Comparison of ENCODE assay signal across 10 cellular contexts in the genomic region with DNA sequence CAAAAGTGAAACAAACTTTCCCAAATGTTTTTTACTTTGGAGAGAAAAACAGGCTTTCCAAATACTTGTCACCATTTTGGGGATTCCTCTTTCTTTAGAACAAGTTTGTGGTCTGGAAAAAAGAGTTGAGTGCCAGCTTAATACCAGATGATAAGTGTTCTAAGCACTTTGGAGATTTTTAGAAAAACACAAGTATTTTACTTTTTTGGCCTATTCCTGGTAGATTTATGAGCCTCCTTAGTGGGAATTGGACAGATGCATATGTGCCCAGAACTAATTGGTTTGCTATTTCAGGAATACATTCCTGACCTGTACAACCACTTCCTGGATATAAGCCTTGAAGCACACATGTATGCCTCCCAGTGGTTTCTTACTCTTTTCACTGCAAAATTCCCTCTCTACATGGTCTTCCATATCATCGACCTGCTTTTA. TPM values are rescaled to one million over a fixed set of nuclear protein-coding genes. Genes with fewer than 3 reads are reported as not detected.
DNase-seq lines count a peak whose midpoint lies in the region; ATAC-seq, FAIRE-seq and TF ChIP-seq lines count a peak whose summit lies in the region.
"Had no signal": no experiment of that assay in that cellular context is flagged by ENCODE, and none has a peak within 500 bp of the region (broad histone marks: within the 10 kb centered on the region; RNA-seq: fewer than 3 reads in every experiment).

No MANE protein-coding gene starts in this region.

- no peaks in the 10 kb centered on the region for H3K79me1 ChIP-seq in mesendoderm (ENCODE audit: low read length)

- no peak overlapping the region for H3K56ac ChIP-seq in mesendoderm (ENCODE audit: low read length)

- no peak overlapping the region for H3K4me3 ChIP-seq in astrocyte (ENCODE audit: insufficient read depth, low read depth, low read length)
- H3K4me3 ChIP-seq in iPS-20b (ENCODE audit: low read length) = peak overlapping the region; percentile 38; the same call in 1 of the 2 replicates
- no peak overlapping the region for H3K4me3 ChIP-seq in thyroid gland (replicated peaks in 1 of 3)
- no peak overlapping the region for H3K4me3 ChIP-seq in mesendoderm (ENCODE audit: low read length)

- H4K20me1 ChIP-seq in astrocyte (ENCODE audit: insufficient read depth, low read length) = no peaks in the 10 kb centered on the region

- no peak overlapping the region for H3K4ac ChIP-seq in mesendoderm (ENCODE audit: low read depth, low read length)

- H2AK5ac ChIP-seq in mesendoderm (ENCODE audit: low read length) = no peak overlapping the region

- H3K27ac ChIP-seq in astrocyte (ENCODE audit: low read depth, low read length) (peak overlapping the region; percentile 33), iPS-20b (ENCODE audit: low read length) (peak overlapping the region; percentile 45), thyroid gland (peak overlapping the region; percentile 26 to 53 (median 48)), mesendoderm (ENCODE audit: low read depth, low read length) (no peak overlapping the region)

- H3K36me3 ChIP-seq in astrocyte (ENCODE audit: insufficient read depth, low read length) (peaks cover 13% of the 10 kb centered on the region), iPS-20b (ENCODE audit: insufficient read depth, low read depth, low read length) (peaks cover 49% of the 10 kb centered on the region), thyroid gland (peaks cover 9 to 13% of the 10 kb centered on the region in 2 donors), mesendoderm (ENCODE audit: control insufficient read depth, insufficient read depth, low read length) (no peaks in the 10 kb centered on the region)

- DNase-seq in H4 (ENCODE audit: low spot score) (peak; percentile 42), astrocyte (ENCODE audit: low read depth) (peak; percentile 94), thyroid gland (no peak), mesendoderm (no peak)
- no peak for DNase-seq in stimulated activated CD4-positive, alpha-beta T cell treated with anti-CD3 and anti-CD28 coated beads, Interleukin-1b, Interleukin-23, amount 100 ng/mL, for 48 hours
- DNase-seq in stimulated activated effector memory CD8-positive, alpha-beta T cell treated with anti-CD3 and anti-CD28 coated beads, Interleukin-12 subunit alpha, Interleukin-12 subunit beta, amount 100 ng/mL, for 72 hours (ENCODE audit: low spot score in 2 of 2) = no peak
- DNase-seq: GOT3, NCI-H1048 had no signal

- no peak overlapping the region for H3K18ac ChIP-seq in mesendoderm (ENCODE audit: low read length)

- H3K4me2 ChIP-seq in astrocyte (ENCODE audit: low read length) (peak overlapping the region; percentile 59), mesendoderm (ENCODE audit: low read length) (no peak overlapping the region)

- no peak overlapping the region for H4K8ac ChIP-seq in mesendoderm (ENCODE audit: low read depth, low read length)

- no peak overlapping the region for H3K4me3 Mint-ChIP-seq in astrocyte (ENCODE audit: unreplicated experiment)
- H3K4me3 Mint-ChIP-seq in stimulated activated effector memory CD8-positive, alpha-beta T cell treated with anti-CD3 and anti-CD28 coated beads, Interleukin-12 subunit alpha, Interleukin-12 subunit beta, amount 100 ng/mL, for 72 hours = no peak overlapping the region

- H2BK120ac ChIP-seq in mesendoderm (ENCODE audit: low read depth, low read length) = no peak overlapping the region

- H3K9me3 Mint-ChIP-seq in astrocyte (ENCODE audit: unreplicated experiment) = no peaks in the 10 kb centered on the region
- H3K9me3 Mint-ChIP-seq in stimulated activated effector memory CD8-positive, alpha-beta T cell treated with anti-CD3 and anti-CD28 coated beads, Interleukin-12 subunit alpha, Interleukin-12 subunit beta, amount 100 ng/mL, for 72 hours = no peaks in the 10 kb centered on the region

- H3K27me3 ChIP-seq in astrocyte (ENCODE audit: insufficient read depth, low read length) (no peaks in the 10 kb centered on the region), iPS-20b (ENCODE audit: insufficient read depth, low read length) (no peaks in the 10 kb centered on the region), thyroid gland (no peaks in the 10 kb centered on the region), mesendoderm (ENCODE audit: insufficient read depth, low read length, poor library complexity) (no peaks in the 10 kb centered on the region)

- no peaks in the 10 kb centered on the region for H3K9me3 ChIP-seq in astrocyte (ENCODE audit: insufficient read depth, low read depth, low read length)
- H3K9me3 ChIP-seq in iPS-20b (ENCODE audit: insufficient read depth, low read depth, low read length) = no peaks in the 10 kb centered on the region
- H3K9me3 ChIP-seq in thyroid gland = no peaks in the 10 kb centered on the region

- no peaks in the 10 kb centered on the region for H3K79me2 ChIP-seq in astrocyte (ENCODE audit: insufficient read depth, low read length)
- H3K79me2 ChIP-seq in mesendoderm (ENCODE audit: control insufficient read depth, insufficient read depth, low read length) = no peaks in the 10 kb centered on the region

- TF ChIP-seq POLR2A in thyroid gland (IDR thresholded peaks at IDR 0.05) = no peak

- no peak overlapping the region for H3K23ac ChIP-seq in mesendoderm (ENCODE audit: low read length)

- no peak overlapping the region for H2AFZ ChIP-seq in astrocyte (ENCODE audit: low read depth, low read length)

- peak overlapping the region; percentile 36 for H3K27ac Mint-ChIP-seq in astrocyte (ENCODE audit: unreplicated experiment)
- no peak overlapping the region for H3K27ac Mint-ChIP-seq in stimulated activated effector memory CD8-positive, alpha-beta T cell treated with anti-CD3 and anti-CD28 coated beads, Interleukin-12 subunit alpha, Interleukin-12 subunit beta, amount 100 ng/mL, for 72 hours

- H3K36me3 Mint-ChIP-seq in astrocyte (ENCODE audit: low read depth, unreplicated experiment) = peaks cover 3% of the 10 kb centered on the region
- peaks cover 64% of the 10 kb centered on the region for H3K36me3 Mint-ChIP-seq in stimulated activated effector memory CD8-positive, alpha-beta T cell treated with anti-CD3 and anti-CD28 coated beads, Interleukin-12 subunit alpha, Interleukin-12 subunit beta, amount 100 ng/mL, for 72 hours

- intact Hi-C loops in thyroid gland (cut with DNase I) = no loop called here

- H3K4me1 ChIP-seq in astrocyte (ENCODE audit: insufficient read depth, low read length) (peaks cover 21% of the 10 kb centered on the region), iPS-20b (ENCODE audit: insufficient read depth, low read length) (peaks cover 51% of the 10 kb centered on the region), thyroid gland (peaks cover 26 to 32% of the 10 kb centered on the region in 2 donors), mesendoderm (ENCODE audit: control insufficient read depth, low read depth, low read length) (peaks cover 4% of the 10 kb centered on the region)

- no peak for ATAC-seq in stimulated activated effector memory CD8-positive, alpha-beta T cell treated with anti-CD3 and anti-CD28 coated beads, Interleukin-12 subunit alpha, Interleukin-12 subunit beta, amount 100 ng/mL, for 72 hours

- H3K4me1 Mint-ChIP-seq in astrocyte (ENCODE audit: low read depth, unreplicated experiment) = peaks cover 16% of the 10 kb centered on the region
- peaks cover 18% of the 10 kb centered on the region for H3K4me1 Mint-ChIP-seq in stimulated activated effector memory CD8-positive, alpha-beta T cell treated with anti-CD3 and anti-CD28 coated beads, Interleukin-12 subunit alpha, Interleukin-12 subunit beta, amount 100 ng/mL, for 72 hours

- H2BK15ac ChIP-seq in mesendoderm (replicated peaks; ENCODE audit: low read depth) = no peak overlapping the region

- no peak overlapping the region for H4K5ac ChIP-seq in mesendoderm (ENCODE audit: low read length)

- no peak overlapping the region for H2BK5ac ChIP-seq in mesendoderm (ENCODE audit: low read length)

- 59% methylated on average over 1 of the region's 1 CpG for WGBS in thyroid gland, 2 donors
- no CpG with 5 or more reads among the region's 1 CpG for WGBS in mesendoderm (ENCODE audit: extremely low coverage, insufficient coverage, low lambda C conversion rate)

- FAIRE-seq in astrocyte (lab: Jason Lieb, UNC) = peak; percentile 86
- FAIRE-seq: islet of Langerhans had no signal

- TF ChIP-seq CTCF in astrocyte (IDR thresholded peaks at IDR 0.05; ENCODE audit: insufficient read depth, low read depth, low read length) = peak; percentile 10
- peak in 1 of 6 experiments; percentile 22 for TF ChIP-seq CTCF in thyroid gland (IDR thresholded peaks at IDR 0.05)

- no peaks in the 10 kb centered on the region for H3K27me3 Mint-ChIP-seq in astrocyte (ENCODE audit: low read depth, unreplicated experiment)

- H3K9ac ChIP-seq in astrocyte (ENCODE audit: low read length) (no peak overlapping the region), iPS-20b (ENCODE audit: low read depth, low read length) (peak overlapping the region; percentile 38; the same call in 1 of the 2 replicates), mesendoderm (ENCODE audit: low read length) (no peak overlapping the region)

RNA-seq across cellular contexts. Expression of a gene that starts 40.5 kb away (rescaled TPM):
- not detected in 2 replicates for total RNA-seq in H4 (2014; rRNA removed; shearing (Covaris generic))
- total RNA-seq in astrocyte (0.67 and 1.6 TPM in 2 replicates), thyroid gland (10 to 100 TPM in 1 of 4 donors, 1 to 10 TPM in 3; 4.0 to 11.8 (median 5.7) TPM)
- not detected for polyA plus RNA-seq in mesendoderm (2013, experiment 1 of 2)
- polyA plus RNA-seq in mesendoderm (2013, experiment 2 of 2) = not detected

Comparison
In these comparisons a context has a peak if more than half of its experiments do, and no peak if none do; other contexts are left out.
1. DNase-seq: peak in H4 (single experiment) and astrocyte (single experiment); none in thyroid gland (0 of 2), stimulated activated CD4-positive, alpha-beta T cell treated with anti-CD3 and anti-CD28 coated beads, Interleukin-1b, Interleukin-23, amount 100 ng/mL, for 48 hours (single experiment), mesendoderm (single experiment) and stimulated activated effector memory CD8-positive, alpha-beta T cell treated with anti-CD3 and anti-CD28 coated beads, Interleukin-12 subunit alpha, Interleukin-12 subunit beta, amount 100 ng/mL, for 72 hours (0 of 2).